Comparison of ENCODE assay signal across 8 cellular contexts in the genomic region with DNA sequence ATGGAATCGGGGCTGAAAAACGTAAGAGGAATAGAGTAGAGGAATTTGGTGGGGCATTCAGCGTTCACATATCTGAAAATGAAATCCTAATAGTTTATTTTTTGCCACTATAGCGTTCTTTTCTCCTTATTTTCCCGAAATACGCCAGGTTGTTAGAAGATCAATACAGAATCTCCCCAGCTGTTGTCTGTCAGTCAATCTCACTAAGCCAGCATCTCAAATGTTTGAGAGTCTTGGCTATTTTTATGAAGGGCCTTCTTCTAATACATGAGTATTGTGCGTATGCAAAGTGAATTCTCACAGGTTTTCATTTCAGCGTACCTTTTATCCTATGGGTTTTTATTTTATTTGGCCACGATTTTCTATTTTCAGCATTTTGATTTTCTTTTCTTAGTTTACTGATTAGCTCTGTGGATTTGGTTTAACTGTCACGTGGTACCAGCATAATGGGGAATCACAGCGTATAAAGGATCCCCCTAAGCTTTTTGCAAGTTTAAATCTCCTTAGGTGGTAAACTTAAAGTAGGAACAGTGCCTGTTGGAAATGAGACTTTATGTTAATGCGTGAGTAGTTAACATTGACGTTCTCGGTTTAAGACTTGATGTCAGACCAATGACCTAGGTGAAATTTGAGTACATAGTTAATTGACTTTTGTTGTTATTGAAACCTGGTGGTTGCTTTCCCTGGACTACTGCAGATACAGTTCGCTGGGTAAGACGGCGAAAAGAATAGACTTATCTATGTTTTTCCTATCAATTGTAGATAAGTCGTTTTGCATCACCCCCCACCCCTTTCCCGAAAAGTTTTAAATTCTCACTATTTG. TPM values are rescaled to one million over a fixed set of nuclear protein-coding genes. Genes with fewer than 3 reads are reported as not detected.
DNase-seq lines count a peak whose midpoint lies in the region; ATAC-seq and TF ChIP-seq lines count a peak whose summit lies in the region.

No MANE protein-coding gene starts in this region.

- peak overlapping the region; percentile 97 for H3K4me3 ChIP-seq in AG10803 (ENCODE audit: low read length)
- H3K4me3 ChIP-seq in brain microvascular endothelial cell (ENCODE audit: low read depth, low read length) = peak overlapping the region; percentile 98

- H3K4me3 Mint-ChIP-seq in IgD-negative memory B cell (peak overlapping the region; percentile 95 to 98 (median 97)), memory B cell (peak overlapping the region; percentile 94)

- H3K27me3 Mint-ChIP-seq in IgD-negative memory B cell (no peaks in the 10 kb centered on the region), memory B cell (no peaks in the 10 kb centered on the region)

- no peaks in the 10 kb centered on the region for H3K27me3 ChIP-seq in brain microvascular endothelial cell (replicated peaks)

- H3K36me3 Mint-ChIP-seq in IgD-negative memory B cell (no peaks in the 10 kb centered on the region), memory B cell (no peaks in the 10 kb centered on the region)

- H3K27ac Mint-ChIP-seq in IgD-negative memory B cell (peak overlapping the region; percentile 84 to 96 (median 94)), memory B cell (peak overlapping the region; percentile 97)

- H3K9me3 Mint-ChIP-seq in IgD-negative memory B cell (no peaks in the 10 kb centered on the region), memory B cell (no peaks in the 10 kb centered on the region)

- ATAC-seq in memory B cell (ENCODE audit: low read depth) = no peak
- ATAC-seq in HG02970 (IDR thresholded peaks at IDR 0.05; ENCODE audit: low FRiP score, unreplicated experiment) = no peak
- ATAC-seq in GM18861 (IDR thresholded peaks at IDR 0.05; ENCODE audit: unreplicated experiment) = no peak

- TF ChIP-seq CTCF in AG10803 (conservative IDR thresholded peaks at IDR 0.05; ENCODE audit: low read length) = no peak
- TF ChIP-seq CTCF in brain microvascular endothelial cell (IDR thresholded peaks at IDR 0.05; ENCODE audit: low read depth, low read length, missing control alignments) = no peak

- H3K36me3 ChIP-seq in brain microvascular endothelial cell (replicated peaks) = peaks cover 3% of the 10 kb centered on the region

- DNase-seq in AG10803 (ENCODE audit: low read depth) = peak; percentile 9
- DNase-seq in brain microvascular endothelial cell = no peak
- no peak for DNase-seq in memory B cell (ENCODE audit: low spot score in 2 of 2)
- DNase-seq in GDM1 (lab: John Stamatoyannopoulos, UW) = no peak
- no peak for DNase-seq in amniotic stem cell (lab: John Stamatoyannopoulos, UW)

- in situ Hi-C loops in brain microvascular endothelial cell (cut with HindIII; ENCODE audit: low pct_ligation_motif_present, low sequenced_read_pairs) = no loop called here

- peak overlapping the region; percentile 94 for H3K27ac ChIP-seq in brain microvascular endothelial cell

- H3K4me1 Mint-ChIP-seq in IgD-negative memory B cell (peaks cover 43 to 65% (median 48%) of the 10 kb centered on the region in 3 donors), memory B cell (peaks cover 20% of the 10 kb centered on the region)

RNA-seq across cellular contexts. Expression of gene FXR1, which starts 1.3 kb away (rescaled TPM):
- polyA plus RNA-seq in IgD-negative memory B cell = 50.1 TPM
